Comparison of ENCODE assay signal across 23 cellular contexts in genomic region chr2:63446658-63447057, GRCh38.
"Had no signal": no experiment of that assay in that cellular context is flagged by ENCODE, and none has a peak within 500 bp of the region (broad histone marks: within the 10 kb centered on the region; RNA-seq: fewer than 3 reads in every experiment).

No MANE protein-coding gene starts in this region.

- H3K4me2 ChIP-seq: smooth muscle cell had no signal

- FAIRE-seq: kidney had no signal

- ATAC-seq: mucosa of descending colon; naive thymus-derived CD4-positive, alpha-beta T cell; natural killer cell treated with Interleukin-12 subunit alpha and Interleukin-12 subunit beta and Interleukin-15 and Interleukin-18, amount 100 ng/mL, for 72 hours; right lobe of liver; stimulated activated memory B cell treated with anti-CD40 and anti-IgM and Interleukin-4, amounts not matched to agents 10 μg/mL and 1 μg/mL and 100 μg/mL, for 72 hours; stimulated activated naive CD8-positive, alpha-beta T cell treated with anti-CD3 and anti-CD28 coated beads, Interleukin-15, amount 100 ng/mL, for 72 hours had no signal

- DNase-seq: hippocampal formation; kidney; left ventricle myocardium inferior; midbrain; mucosa of descending colon; naive thymus-derived CD4-positive, alpha-beta T cell; ovary; right lobe of liver; stimulated activated CD4-positive, alpha-beta T cell treated with anti-CD3 and anti-CD28 coated beads, Interleukin-1b, Interleukin-23, amount 100 ng/mL, for 48 hours; stimulated activated CD4-positive, alpha-beta T cell treated with anti-CD3 and anti-CD28 coated beads, Interleukin-2, amount 100 ng/mL, for 48 hours; stimulated activated CD4-positive, alpha-beta T cell treated with anti-CD3 and anti-CD28 coated beads, Interleukin-4, amount 100 ng/mL, for 4 hours; stimulated activated CD8-positive, alpha-beta memory T cell treated with anti-CD3 and anti-CD28 coated beads, Interleukin-4, amount 100 ng/mL, for 48 hours; stimulated activated naive CD4-positive, alpha-beta T cell treated with Interleukin-2 at 50 U/mL for 16 hours; stimulated activated naive CD8-positive, alpha-beta T cell treated with anti-CD3 and anti-CD28 coated beads, Interleukin-15, amount 100 ng/mL, for 72 hours; substantia nigra; transverse colon; upper lobe of left lung had no signal

- H3K27me3 ChIP-seq: ovary, right atrium auricular region, right lobe of liver, transverse colon, upper lobe of left lung, vagina had no signal

- H3K36me3 ChIP-seq: left ventricle myocardium inferior, ovary, right atrium auricular region, right lobe of liver, transverse colon, vagina had no signal

- H3K4me3 ChIP-seq: left ventricle myocardium inferior, lung, mucosa of descending colon, ovary, right atrium auricular region, right lobe of liver, smooth muscle cell, transverse colon, upper lobe of left lung, vagina had no signal

- H3K9me3 ChIP-seq: left ventricle myocardium inferior, mucosa of descending colon, ovary, right atrium auricular region, right lobe of liver, transverse colon, upper lobe of left lung, vagina had no signal

- H3K4me1 ChIP-seq: left ventricle myocardium inferior, right atrium auricular region, right lobe of liver, transverse colon, upper lobe of left lung, vagina had no signal

- H3K27ac ChIP-seq: left ventricle myocardium inferior, ovary, right atrium auricular region, right lobe of liver, transverse colon, upper lobe of left lung, vagina had no signal
